Comparison of ENCODE assay signal across 11 cellular contexts in the genomic region with DNA sequence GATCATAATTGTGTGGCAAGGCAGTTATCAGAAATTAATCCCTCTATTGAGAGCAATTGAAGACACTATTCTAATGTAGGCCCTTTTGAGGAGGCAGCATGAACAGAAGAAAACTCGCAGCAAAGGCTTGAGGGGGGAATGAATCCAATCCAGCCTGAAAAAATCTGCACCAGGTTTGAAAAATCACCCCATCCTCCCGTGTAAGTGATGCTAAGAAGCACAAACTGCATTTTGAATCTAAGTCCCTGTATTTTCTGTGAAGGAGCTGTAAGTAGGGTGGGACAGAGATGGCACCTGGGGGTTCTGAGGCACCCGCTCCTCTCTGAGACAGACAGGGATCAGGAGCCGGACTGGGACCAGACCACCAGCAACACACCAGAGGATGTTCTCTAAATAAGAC. TPM values are rescaled to one million over a fixed set of nuclear protein-coding genes. Genes with fewer than 3 reads are reported as not detected.
DNase-seq lines count a peak whose midpoint lies in the region; ATAC-seq and TF ChIP-seq lines count a peak whose summit lies in the region.
"Had no signal": no experiment of that assay in that cellular context is flagged by ENCODE, and none has a peak within 500 bp of the region (broad histone marks: within the 10 kb centered on the region; RNA-seq: fewer than 3 reads in every experiment).

A gene (plus strand): TSS at position 241 of the 400 bp plus-strand sequence. CDS start 161 bp downstream, outside the sequence.

- no peaks in the 10 kb centered on the region for H3K9me3 ChIP-seq in upper lobe of left lung

- no peaks in the 10 kb centered on the region for H3K36me3 ChIP-seq in upper lobe of left lung

- DNase-seq in AG20443 (ENCODE audit: low spot score) (peak; percentile 25), NCI-H1092 treated with DMSO at 0.1 percent for 48 hours (lab: John Stamatoyannopoulos, UW) (peak; percentile 68), inferior parietal cortex (ENCODE audit: extremely low spot score) (peak; percentile 61), upper lobe of left lung (no peak), GF-D8 (lab: John Stamatoyannopoulos, UW) (no peak)
- DNase-seq: activated CD4-positive, alpha-beta memory T cell treated with anti-CD3 and anti-CD28 coated beads, Interleukin-2, amount 10 ng/mL, durations not matched to agents 7 days and 5 days had no signal

- no peaks in the 10 kb centered on the region for H3K4me1 ChIP-seq in upper lobe of left lung

- no peaks in the 10 kb centered on the region for H3K27me3 ChIP-seq in upper lobe of left lung

- H3K27ac ChIP-seq in VCaP (0 out of 2 replicates have a peak within 1 kb of the TSS, but pooled peaks have one; percentile 2), upper lobe of left lung (no peak within 1 kb of the TSS)
- H3K27ac ChIP-seq: HL-60 had no signal

- no peak for TF ChIP-seq EP300 in upper lobe of left lung (IDR thresholded peaks at IDR 0.05)

- no peak for ATAC-seq in upper lobe of left lung (ENCODE audit: low FRiP score in 2 of 2)
- no peak for ATAC-seq in GM21717 (IDR thresholded peaks at IDR 0.05; ENCODE audit: unreplicated experiment)
- no peak for ATAC-seq in GM21367 (IDR thresholded peaks at IDR 0.05; ENCODE audit: unreplicated experiment)
- ATAC-seq: stimulated activated effector memory CD8-positive, alpha-beta T cell treated with anti-CD3 and anti-CD28 coated beads, Interleukin-12 subunit alpha, Interleukin-12 subunit beta, amount 100 ng/mL, for 72 hours had no signal

- no peak within 1 kb of the TSS for H3K4me3 ChIP-seq in upper lobe of left lung

- TF ChIP-seq CTCF in VCaP (conservative IDR thresholded peaks at IDR 0.05), result no peak
- TF ChIP-seq CTCF in upper lobe of left lung (IDR thresholded peaks at IDR 0.05), result no peak

- 43 to 48% methylated on average over 4 of the region's 4 CpGs for WGBS in upper lobe of left lung, 2 donors

- TF ChIP-seq POLR2A in upper lobe of left lung (IDR thresholded peaks at IDR 0.05), result no peak

RNA-seq across cellular contexts. Expression of the gene that starts here (rescaled TPM):
- total RNA-seq in upper lobe of left lung, result under 1 TPM in 5 of 6 donors, not detected in 1; 0.11 to 0.98 (median 0.15) TPM
- total RNA-seq: activated CD4-positive, alpha-beta memory T cell treated with anti-CD3 and anti-CD28 coated beads, Interleukin-2, amount 10 ng/mL, durations not matched to agents 7 days and 5 days had no signal

Comparison
In these comparisons a context has a peak if more than half of its experiments do, and no peak if none do; other contexts are left out.
1. DNase-seq: peak in AG20443 (single experiment), NCI-H1092 treated with DMSO at 0.1 percent for 48 hours (single experiment) and inferior parietal cortex (single experiment); none in upper lobe of left lung (0 of 2) and GF-D8 (single experiment).